Comparison of ENCODE assay signal across 1 cellular context in the genomic region with DNA sequence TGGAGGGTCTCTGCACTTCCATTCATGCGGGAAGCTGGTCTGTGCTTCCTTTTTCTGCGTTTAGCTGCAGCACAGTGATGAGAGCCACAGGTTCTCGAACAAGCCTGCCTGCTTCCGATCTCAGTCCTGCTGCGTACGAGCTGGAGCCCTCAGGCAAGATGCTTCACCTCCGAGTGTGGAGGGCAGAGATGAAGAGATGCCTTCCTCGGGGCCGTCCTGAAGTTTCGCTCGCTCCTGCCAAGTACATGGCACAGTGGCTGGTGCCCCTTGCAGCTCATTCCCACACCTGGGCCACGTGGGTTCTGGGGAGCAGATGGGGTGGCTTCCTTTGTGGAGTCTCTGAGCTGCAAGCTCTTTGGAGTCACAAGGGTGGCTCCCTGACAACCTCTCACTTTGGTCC.
TF ChIP-seq lines count a peak whose summit lies in the region.

No MANE protein-coding gene starts in this region.

TF ChIP-seq in H1, 55 proteins besides CTCF, POLR2A, EP300 and RAD21:
- no peak for TF ChIP-seq RNF2 (IDR thresholded peaks at IDR 0.05; ENCODE audit: borderline replicate concordance, low read depth, low read length, missing control alignments, poor library complexity, severe bottlenecking)
- TF ChIP-seq TCF12 (IDR thresholded peaks at IDR 0.05; ENCODE audit: low read depth, low read length), result no peak
- TF ChIP-seq GABPA (IDR thresholded peaks at IDR 0.05; ENCODE audit: borderline replicate concordance, insufficient read depth, low read length), result no peak
- TF ChIP-seq SP2 (IDR thresholded peaks at IDR 0.05; ENCODE audit: low read length), result no peak
- no peak for TF ChIP-seq HDAC2 (IDR thresholded peaks at IDR 0.05; ENCODE audit: borderline replicate concordance in 1 of 2, low read depth in 2 of 2, low read length in 2 of 2)
- TF ChIP-seq POLR2AphosphoS5 (IDR thresholded peaks at IDR 0.05; ENCODE audit: low read depth, low read length), result no peak
- no peak for TF ChIP-seq SP4 (IDR thresholded peaks at IDR 0.05; ENCODE audit: low read length)
- TF ChIP-seq CBX5 (IDR thresholded peaks at IDR 0.05; ENCODE audit: low read depth, low read length), result no peak
- TF ChIP-seq SIRT6 (IDR thresholded peaks at IDR 0.05; ENCODE audit: low read length), result no peak
TF ChIP-seq in H1: peak in this region for 0.
